In the genomic region with DNA sequence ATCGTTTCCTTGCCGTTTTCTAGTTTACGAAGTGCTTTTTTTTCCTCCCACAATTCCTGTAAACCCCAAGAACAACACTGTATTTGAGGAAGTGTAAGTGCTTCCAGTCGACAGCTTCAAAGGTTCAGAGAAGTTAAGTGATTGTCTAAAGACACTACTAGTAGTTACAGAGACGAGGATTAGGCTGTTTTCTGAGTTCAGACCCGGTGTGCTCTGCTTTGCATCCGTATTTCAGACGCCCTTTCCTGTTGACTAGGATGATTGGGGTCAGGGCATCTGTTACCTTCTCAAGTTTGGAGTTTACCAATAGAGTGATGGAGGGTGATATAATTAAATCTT, we compare ENCODE assay signal across 7 cellular contexts. TPM values are rescaled to one million over a fixed set of nuclear protein-coding genes. Genes with fewer than 3 reads are reported as not detected.
DNase-seq lines count a peak whose midpoint lies in the region; ATAC-seq and TF ChIP-seq lines count a peak whose summit lies in the region.

No MANE protein-coding gene starts in this region.

- TF ChIP-seq CTCF in WTC11 (IDR thresholded peaks at IDR 0.05) = no peak

- POLR2A ChIA-PET in WTC11 (lab: Charles Lee) = no interaction called here

- H3K27me3 Mint-ChIP-seq in WTC11 (ENCODE audit: low read depth) = peaks cover 36% of the 10 kb centered on the region
- no peaks in the 10 kb centered on the region for H3K27me3 Mint-ChIP-seq in stimulated activated naive CD8-positive, alpha-beta T cell treated with anti-CD3 and anti-CD28 coated beads, Interleukin-15, amount 100 ng/mL, for 72 hours

- H3K4me3 Mint-ChIP-seq in WTC11 = peak overlapping the region; percentile 99
- peak overlapping the region; percentile 99 to 100 for H3K4me3 Mint-ChIP-seq in stimulated activated naive CD8-positive, alpha-beta T cell treated with anti-CD3 and anti-CD28 coated beads, Interleukin-15, amount 100 ng/mL, for 72 hours

- CTCF ChIA-PET in WTC11 (lab: Charles Lee) = interaction anchor here (0.8 to 3.5 kb wide), 3 partner anchors 13 to 165 kb away, joined by 3 to 13 read pairs (median 5); a partner anchor contains a TSS

- H3K27ac ChIP-seq in iPS DF 6.9 (ENCODE audit: low read length) = no peak overlapping the region

- peaks cover 28% of the 10 kb centered on the region for H3K36me3 Mint-ChIP-seq in WTC11

- peaks cover 18% of the 10 kb centered on the region for H3K4me1 Mint-ChIP-seq in WTC11
- peaks cover 55% of the 10 kb centered on the region for H3K4me1 Mint-ChIP-seq in stimulated activated naive CD8-positive, alpha-beta T cell treated with anti-CD3 and anti-CD28 coated beads, Interleukin-15, amount 100 ng/mL, for 72 hours

- ATAC-seq in HG03354 (IDR thresholded peaks at IDR 0.05; ENCODE audit: poor library complexity, severe bottlenecking, unreplicated experiment) (peak; percentile 18), WTC11 (no peak)
- ATAC-seq in stimulated activated naive CD8-positive, alpha-beta T cell treated with anti-CD3 and anti-CD28 coated beads, Interleukin-15, amount 100 ng/mL, for 72 hours = no peak

- H3K36me3 ChIP-seq in iPS DF 6.9 (ENCODE audit: control insufficient read depth, insufficient read depth, low read length) = peaks cover 11% of the 10 kb centered on the region; the same call in 1 of the 2 replicates

- no peak for DNase-seq in WTC11 (ENCODE audit: low spot score)
- DNase-seq in iPS DF 6.9 (ENCODE audit: low read depth, low spot score) = no peak
- no peak for DNase-seq in stimulated activated naive CD8-positive, alpha-beta T cell treated with anti-CD3 and anti-CD28 coated beads, Interleukin-15, amount 100 ng/mL, for 72 hours
- DNase-seq in iPS-NIHi11 (ENCODE audit: low spot score) = no peak
- no peak for DNase-seq in GM03348 (ENCODE audit: low spot score)
- DNase-seq in NCI-H187 (lab: John Stamatoyannopoulos, UW) = no peak

- no peaks in the 10 kb centered on the region for H3K27me3 ChIP-seq in iPS DF 6.9 (ENCODE audit: control insufficient read depth, insufficient read depth, low read length)

- no peaks in the 10 kb centered on the region for H3K9me3 Mint-ChIP-seq in WTC11
- H3K9me3 Mint-ChIP-seq in stimulated activated naive CD8-positive, alpha-beta T cell treated with anti-CD3 and anti-CD28 coated beads, Interleukin-15, amount 100 ng/mL, for 72 hours = no peaks in the 10 kb centered on the region

- peak overlapping the region; percentile 95 for H3K27ac Mint-ChIP-seq in WTC11
- H3K27ac Mint-ChIP-seq in stimulated activated naive CD8-positive, alpha-beta T cell treated with anti-CD3 and anti-CD28 coated beads, Interleukin-15, amount 100 ng/mL, for 72 hours = peak overlapping the region; percentile 95 to 99

- no peaks in the 10 kb centered on the region for H3K9me3 ChIP-seq in iPS DF 6.9 (ENCODE audit: control insufficient read depth, insufficient read depth, low read length)

- WGBS in iPS DF 6.9 (ENCODE audit: insufficient coverage, insufficient read length) = no CpG with 5 or more reads among the region's 8 CpGs

- no peaks in the 10 kb centered on the region for H3K4me1 ChIP-seq in iPS DF 6.9 (ENCODE audit: control insufficient read depth, insufficient read depth, low read length)

- H3K4me3 ChIP-seq in iPS DF 6.9 (ENCODE audit: low read length) = peak overlapping the region; percentile 59; the same call in 1 of the 2 replicates

TF ChIP-seq in WTC11, 78 proteins besides CTCF, POLR2A, EP300 and RAD21:
- TF ChIP-seq ZBTB21 (CRISPR knock-in tag; IDR thresholded peaks at IDR 0.05; ENCODE audit: borderline replicate concordance) (no peak), ATF1 (CRISPR knock-in tag; IDR thresholded peaks at IDR 0.05) (no peak), ZNF219 (CRISPR knock-in tag; IDR thresholded peaks at IDR 0.05; ENCODE audit: borderline replicate concordance) (no peak), NR3C1 (CRISPR knock-in tag; conservative IDR thresholded peaks at IDR 0.05; ENCODE audit: low read depth) (no peak), ZNF121 (CRISPR knock-in tag; IDR thresholded peaks at IDR 0.05) (no peak)
- TF ChIP-seq, protein P1, sequence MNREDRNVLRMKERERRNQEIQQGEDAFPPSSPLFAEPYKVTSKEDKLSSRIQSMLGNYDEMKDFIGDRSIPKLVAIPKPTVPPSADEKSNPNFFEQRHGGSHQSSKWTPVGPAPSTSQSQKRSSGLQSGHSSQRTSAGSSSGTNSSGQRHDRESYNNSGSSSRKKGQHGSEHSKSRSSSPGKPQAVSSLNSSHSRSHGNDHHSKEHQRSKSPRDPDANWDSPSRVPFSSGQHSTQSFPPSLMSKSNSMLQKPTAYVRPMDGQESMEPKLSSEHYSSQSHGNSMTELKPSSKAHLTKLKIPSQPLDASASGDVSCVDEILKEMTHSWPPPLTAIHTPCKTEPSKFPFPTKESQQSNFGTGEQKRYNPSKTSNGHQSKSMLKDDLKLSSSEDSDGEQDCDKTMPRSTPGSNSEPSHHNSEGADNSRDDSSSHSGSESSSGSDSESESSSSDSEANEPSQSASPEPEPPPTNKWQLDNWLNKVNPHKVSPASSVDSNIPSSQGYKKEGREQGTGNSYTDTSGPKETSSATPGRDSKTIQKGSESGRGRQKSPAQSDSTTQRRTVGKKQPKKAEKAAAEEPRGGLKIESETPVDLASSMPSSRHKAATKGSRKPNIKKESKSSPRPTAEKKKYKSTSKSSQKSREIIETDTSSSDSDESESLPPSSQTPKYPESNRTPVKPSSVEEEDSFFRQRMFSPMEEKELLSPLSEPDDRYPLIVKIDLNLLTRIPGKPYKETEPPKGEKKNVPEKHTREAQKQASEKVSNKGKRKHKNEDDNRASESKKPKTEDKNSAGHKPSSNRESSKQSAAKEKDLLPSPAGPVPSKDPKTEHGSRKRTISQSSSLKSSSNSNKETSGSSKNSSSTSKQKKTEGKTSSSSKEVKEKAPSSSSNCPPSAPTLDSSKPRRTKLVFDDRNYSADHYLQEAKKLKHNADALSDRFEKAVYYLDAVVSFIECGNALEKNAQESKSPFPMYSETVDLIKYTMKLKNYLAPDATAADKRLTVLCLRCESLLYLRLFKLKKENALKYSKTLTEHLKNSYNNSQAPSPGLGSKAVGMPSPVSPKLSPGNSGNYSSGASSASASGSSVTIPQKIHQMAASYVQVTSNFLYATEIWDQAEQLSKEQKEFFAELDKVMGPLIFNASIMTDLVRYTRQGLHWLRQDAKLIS (CRISPR knock-in tag; IDR thresholded peaks at IDR 0.05; ENCODE audit: borderline replicate concordance) = no peak
- TF ChIP-seq, protein P2, sequence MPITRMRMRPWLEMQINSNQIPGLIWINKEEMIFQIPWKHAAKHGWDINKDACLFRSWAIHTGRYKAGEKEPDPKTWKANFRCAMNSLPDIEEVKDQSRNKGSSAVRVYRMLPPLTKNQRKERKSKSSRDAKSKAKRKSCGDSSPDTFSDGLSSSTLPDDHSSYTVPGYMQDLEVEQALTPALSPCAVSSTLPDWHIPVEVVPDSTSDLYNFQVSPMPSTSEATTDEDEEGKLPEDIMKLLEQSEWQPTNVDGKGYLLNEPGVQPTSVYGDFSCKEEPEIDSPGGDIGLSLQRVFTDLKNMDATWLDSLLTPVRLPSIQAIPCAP (CRISPR knock-in tag; IDR thresholded peaks at IDR 0.05) = no peak
- TF ChIP-seq, protein P3, sequence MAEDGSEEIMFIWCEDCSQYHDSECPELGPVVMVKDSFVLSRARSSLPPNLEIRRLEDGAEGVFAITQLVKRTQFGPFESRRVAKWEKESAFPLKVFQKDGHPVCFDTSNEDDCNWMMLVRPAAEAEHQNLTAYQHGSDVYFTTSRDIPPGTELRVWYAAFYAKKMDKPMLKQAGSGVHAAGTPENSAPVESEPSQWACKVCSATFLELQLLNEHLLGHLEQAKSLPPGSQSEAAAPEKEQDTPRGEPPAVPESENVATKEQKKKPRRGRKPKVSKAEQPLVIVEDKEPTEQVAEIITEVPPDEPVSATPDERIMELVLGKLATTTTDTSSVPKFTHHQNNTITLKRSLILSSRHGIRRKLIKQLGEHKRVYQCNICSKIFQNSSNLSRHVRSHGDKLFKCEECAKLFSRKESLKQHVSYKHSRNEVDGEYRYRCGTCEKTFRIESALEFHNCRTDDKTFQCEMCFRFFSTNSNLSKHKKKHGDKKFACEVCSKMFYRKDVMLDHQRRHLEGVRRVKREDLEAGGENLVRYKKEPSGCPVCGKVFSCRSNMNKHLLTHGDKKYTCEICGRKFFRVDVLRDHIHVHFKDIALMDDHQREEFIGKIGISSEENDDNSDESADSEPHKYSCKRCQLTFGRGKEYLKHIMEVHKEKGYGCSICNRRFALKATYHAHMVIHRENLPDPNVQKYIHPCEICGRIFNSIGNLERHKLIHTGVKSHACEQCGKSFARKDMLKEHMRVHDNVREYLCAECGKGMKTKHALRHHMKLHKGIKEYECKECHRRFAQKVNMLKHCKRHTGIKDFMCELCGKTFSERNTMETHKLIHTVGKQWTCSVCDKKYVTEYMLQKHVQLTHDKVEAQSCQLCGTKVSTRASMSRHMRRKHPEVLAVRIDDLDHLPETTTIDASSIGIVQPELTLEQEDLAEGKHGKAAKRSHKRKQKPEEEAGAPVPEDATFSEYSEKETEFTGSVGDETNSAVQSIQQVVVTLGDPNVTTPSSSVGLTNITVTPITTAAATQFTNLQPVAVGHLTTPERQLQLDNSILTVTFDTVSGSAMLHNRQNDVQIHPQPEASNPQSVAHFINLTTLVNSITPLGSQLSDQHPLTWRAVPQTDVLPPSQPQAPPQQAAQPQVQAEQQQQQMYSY (CRISPR knock-in tag; IDR thresholded peaks at IDR 0.05) = no peak
- TF ChIP-seq, protein P4, sequence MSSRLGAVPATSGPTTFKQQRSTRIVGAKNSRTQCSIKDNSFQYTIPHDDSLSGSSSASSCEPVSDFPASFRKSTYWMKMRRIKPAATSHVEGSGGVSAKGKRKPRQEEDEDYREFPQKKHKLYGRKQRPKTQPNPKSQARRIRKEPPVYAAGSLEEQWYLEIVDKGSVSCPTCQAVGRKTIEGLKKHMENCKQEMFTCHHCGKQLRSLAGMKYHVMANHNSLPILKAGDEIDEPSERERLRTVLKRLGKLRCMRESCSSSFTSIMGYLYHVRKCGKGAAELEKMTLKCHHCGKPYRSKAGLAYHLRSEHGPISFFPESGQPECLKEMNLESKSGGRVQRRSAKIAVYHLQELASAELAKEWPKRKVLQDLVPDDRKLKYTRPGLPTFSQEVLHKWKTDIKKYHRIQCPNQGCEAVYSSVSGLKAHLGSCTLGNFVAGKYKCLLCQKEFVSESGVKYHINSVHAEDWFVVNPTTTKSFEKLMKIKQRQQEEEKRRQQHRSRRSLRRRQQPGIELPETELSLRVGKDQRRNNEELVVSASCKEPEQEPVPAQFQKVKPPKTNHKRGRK (CRISPR knock-in tag; IDR thresholded peaks at IDR 0.05; ENCODE audit: borderline replicate concordance) = no peak

RNA-seq across cellular contexts. Expression of a gene that starts 0.4 kb away (rescaled TPM):
- 24.5 to 26.3 TPM (median 24.6 TPM) in 3 replicates for total RNA-seq in WTC11 (2021)

RNA-seq across cellular contexts. Expression of a gene that starts 8.3 kb away (rescaled TPM):
- total RNA-seq in WTC11 (2021) = 0.15 to 0.30 TPM in 2 of 3 replicates, not detected in the other

RNA-seq across cellular contexts. Expression of a gene that starts 9.9 kb away (rescaled TPM):
- 49.3 to 51.6 TPM (median 50.5 TPM) in 3 replicates for total RNA-seq in WTC11 (2021)

RNA-seq across cellular contexts. Expression of a gene that starts 54.0 kb away (rescaled TPM):
- 18.0 to 19.9 TPM (median 19.1 TPM) in 3 replicates for total RNA-seq in WTC11 (2021)

RNA-seq across cellular contexts. Expression of a gene that starts 54.4 kb away (rescaled TPM):
- 84.9 to 85.7 TPM (median 85.4 TPM) in 3 replicates for total RNA-seq in WTC11 (2021)
